21 cellular contexts compared by ENCODE assay signal in genomic region chr2:150449856-150450255, GRCh38. TPM values are rescaled to one million over a fixed set of nuclear protein-coding genes. Genes with fewer than 3 reads are reported as not detected.
DNase-seq lines count a peak whose midpoint lies in the region; FAIRE-seq and TF ChIP-seq lines count a peak whose summit lies in the region.
"Had no signal": no experiment of that assay in that cellular context is flagged by ENCODE, and none has a peak within 500 bp of the region (broad histone marks: within the 10 kb centered on the region; RNA-seq: fewer than 3 reads in every experiment).

No MANE protein-coding gene starts in this region.

- no peak for TF ChIP-seq RAD21 in Ishikawa (IDR thresholded peaks at IDR 0.05; ENCODE audit: low read depth)

- H3K9ac ChIP-seq in keratinocyte (ENCODE audit: control insufficient read depth, extremely low read depth, insufficient read depth, low read length) (no peak overlapping the region), GM23248 (no peak overlapping the region)

- DNase-seq in NCI-H748 (lab: John Stamatoyannopoulos, UW; ENCODE audit: unreplicated experiment) (peak; percentile 42), NCI-H748 treated with DMSO at 0.1 percent for 48 hours (lab: John Stamatoyannopoulos, UW) (no peak), SW480 (ENCODE audit: low spot score) (peak; percentile 6), keratinocyte (ENCODE audit: low read depth, low spot score) (no peak), GM23248 (no peak), medulla oblongata (ENCODE audit: extremely low spot score) (no peak)
- DNase-seq in activated CD8-positive, alpha-beta memory T cell treated with anti-CD3 and anti-CD28 coated beads, Interleukin-2, amount 50 U/mL, for 48 hours = no peak
- DNase-seq: activated B cell treated with CpG ODN at 0.5 μM for 24 hours; activated CD4-positive, alpha-beta T cell treated with anti-CD3 and anti-CD28 coated beads, Interleukin-2, amount 50 U/mL, for 48 hours; activated gamma-delta T cell treated with Interleukin-2 at 50 U/mL for 16 hours; H7; KBM-7; NCI-H1694 treated with DMSO at 0.1 percent for 48 hours; NCI-H2227 treated with DMSO at 0.1 percent for 48 hours; NK-92 treated with Interleukin-12 subunit alpha and Interleukin-12 subunit beta, amount 100 ng/mL, for 24 hours; sigmoid colon; stimulated activated CD8-positive, alpha-beta memory T cell treated with anti-CD3 and anti-CD28 coated beads, Interleukin-4, amount 100 ng/mL, for 48 hours; T-helper 9 cell; upper lobe of right lung had no signal

- no peaks in the 10 kb centered on the region for H4K20me1 ChIP-seq in keratinocyte (ENCODE audit: control insufficient read depth, extremely low read depth, insufficient read depth, low read length)
- no peaks in the 10 kb centered on the region for H4K20me1 ChIP-seq in GM23248 (ENCODE audit: insufficient read depth)

- H3K79me2 ChIP-seq in keratinocyte (ENCODE audit: control insufficient read depth, insufficient read depth, low read length) = no peaks in the 10 kb centered on the region
- H3K79me2 ChIP-seq in GM23248 (ENCODE audit: insufficient read depth) = no peaks in the 10 kb centered on the region

- no peaks in the 10 kb centered on the region for H3K36me3 ChIP-seq in keratinocyte (ENCODE audit: control insufficient read depth in 2 of 2, extremely low read depth in 1 of 2, insufficient read depth in 2 of 2, low read length in 2 of 2)
- H3K36me3 ChIP-seq in GM23248 (ENCODE audit: low read depth) = no peaks in the 10 kb centered on the region
- H3K36me3 ChIP-seq: sigmoid colon, upper lobe of right lung had no signal

- H3K9me1 ChIP-seq in keratinocyte (ENCODE audit: control insufficient read depth, extremely low read depth, insufficient read depth, low read length) = no peaks in the 10 kb centered on the region

- WGBS in GM23248 (ENCODE audit: low coverage in 1 of 2, low lambda C conversion rate in 2 of 2, missing lambda C conversion rate in 2 of 2), 2 experiments = 64 to 69% methylated on average over 3 of the region's 3 CpGs

- H3K4me1 ChIP-seq in keratinocyte (ENCODE audit: control insufficient read depth, extremely low read depth, insufficient read depth, low read length) (peaks cover 13% of the 10 kb centered on the region), GM23248 (ENCODE audit: insufficient read depth) (no peaks in the 10 kb centered on the region)
- H3K4me1 ChIP-seq: sigmoid colon, upper lobe of right lung had no signal

- H3K4me3 ChIP-seq in keratinocyte (ENCODE audit: control insufficient read depth in 2 of 3, extremely low read depth in 1 of 3, insufficient read depth in 2 of 3, low read depth in 1 of 3, low read length in 3 of 3) (peak overlapping the region in 1 of 3 experiments; percentile 2), GM23248 (no peak overlapping the region)
- H3K4me3 ChIP-seq: coronary artery, sigmoid colon, upper lobe of right lung had no signal

- peak overlapping the region; percentile 61 for H3K4me2 ChIP-seq in keratinocyte (ENCODE audit: control insufficient read depth, extremely low read depth, insufficient read depth, low read depth, low read length)
- no peak overlapping the region for H3K4me2 ChIP-seq in GM23248 (ENCODE audit: unreplicated experiment)

- FAIRE-seq in keratinocyte (lab: Jason Lieb, UNC) = peak; percentile 85

- H3K27ac ChIP-seq in keratinocyte (ENCODE audit: control insufficient read depth, insufficient read depth, low read length) = no peak overlapping the region
- no peak overlapping the region for H3K27ac ChIP-seq in GM23248
- H3K27ac ChIP-seq: coronary artery, sigmoid colon, upper lobe of right lung had no signal

- dilution Hi-C loops in keratinocyte (cut with MboI; ENCODE audit: extremely low pct_ligation_motif_present, low sequenced_read_pairs) = no loop called here

- no peaks in the 10 kb centered on the region for H3F3A ChIP-seq in GM23248 (ENCODE audit: insufficient read depth)

- H3K27me3 ChIP-seq in keratinocyte (ENCODE audit: control insufficient read depth, extremely low read depth, insufficient read depth, low read length) = no peaks in the 10 kb centered on the region
- H3K27me3 ChIP-seq in GM23248 (replicated peaks; ENCODE audit: insufficient read depth) = no peaks in the 10 kb centered on the region
- H3K27me3 ChIP-seq: sigmoid colon, upper lobe of right lung had no signal

- no peaks in the 10 kb centered on the region for H3K9me2 ChIP-seq in GM23248 (ENCODE audit: insufficient read depth)

- TF ChIP-seq EP300 in Ishikawa (IDR thresholded peaks at IDR 0.05; ENCODE audit: borderline replicate concordance) = peak; percentile 65; the same call in 1 of the 2 replicates

- H3K9me3 ChIP-seq in keratinocyte (ENCODE audit: control insufficient read depth, low read depth, low read length) (no peaks in the 10 kb centered on the region), GM23248 (ENCODE audit: low read depth) (no peaks in the 10 kb centered on the region)
- H3K9me3 ChIP-seq: sigmoid colon, upper lobe of right lung had no signal

- in situ Hi-C loops in GM23248 (cut with MboI) = no loop called here

- TF ChIP-seq CTCF in keratinocyte (optimal IDR thresholded peaks at IDR 0.05 in 1 of 3, IDR thresholded peaks at IDR 0.05 in 1 of 3, conservative IDR thresholded peaks at IDR 0.05 in 1 of 3; ENCODE audit: extremely low read depth in 1 of 3, insufficient read depth in 2 of 3, low read length in 3 of 3) = no peak

- H2AFZ ChIP-seq in keratinocyte (ENCODE audit: control insufficient read depth, low read length) (no peak overlapping the region), GM23248 (no peak overlapping the region)

TF ChIP-seq in Ishikawa, 13 proteins besides CTCF, POLR2A, EP300 and RAD21:
- no peak for TF ChIP-seq TAF1 (IDR thresholded peaks at IDR 0.05; ENCODE audit: low read depth)
- no peak for TF ChIP-seq MAX (IDR thresholded peaks at IDR 0.05)
- TF ChIP-seq TEAD4 (IDR thresholded peaks at IDR 0.05) = peak; percentile 46
- no peak for TF ChIP-seq CREB1 (IDR thresholded peaks at IDR 0.05; ENCODE audit: low read depth)
- no peak for TF ChIP-seq YY1 (IDR thresholded peaks at IDR 0.05; ENCODE audit: low read depth)
- TF ChIP-seq TCF12 (IDR thresholded peaks at IDR 0.05; ENCODE audit: low read depth) = 0 out of 2 replicates have a peak, but pooled peaks have one; percentile 42
- TF ChIP-seq ZBTB7A (IDR thresholded peaks at IDR 0.05; ENCODE audit: low read depth) = no peak
- peak; percentile 86 for TF ChIP-seq NFIC (IDR thresholded peaks at IDR 0.05)
- TF ChIP-seq EGR1 (IDR thresholded peaks at IDR 0.05) = no peak
- no peak for TF ChIP-seq FOXM1 (IDR thresholded peaks at IDR 0.05; ENCODE audit: borderline replicate concordance, low read depth)
- no peak for TF ChIP-seq REST (IDR thresholded peaks at IDR 0.05; ENCODE audit: low read depth)
- TF ChIP-seq, protein P1, sequence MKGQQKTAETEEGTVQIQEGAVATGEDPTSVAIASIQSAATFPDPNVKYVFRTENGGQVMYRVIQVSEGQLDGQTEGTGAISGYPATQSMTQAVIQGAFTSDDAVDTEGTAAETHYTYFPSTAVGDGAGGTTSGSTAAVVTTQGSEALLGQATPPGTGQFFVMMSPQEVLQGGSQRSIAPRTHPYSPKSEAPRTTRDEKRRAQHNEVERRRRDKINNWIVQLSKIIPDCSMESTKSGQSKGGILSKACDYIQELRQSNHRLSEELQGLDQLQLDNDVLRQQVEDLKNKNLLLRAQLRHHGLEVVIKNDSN (IDR thresholded peaks at IDR 0.05) = no peak
- TF ChIP-seq CEBPB (IDR thresholded peaks at IDR 0.05) = no peak

RNA-seq across cellular contexts. Expression of gene RND3, which starts 37.6 kb away (rescaled TPM):
- polyA plus RNA-seq in keratinocyte (73.4 to 298 TPM (median 202 TPM) in 3 replicates), GM23248 (2016; fragmentation: Nextera tagmentation; extraction: Ambion mirVana) (198 and 199 TPM in 2 replicates)
- polyA plus RNA-seq in keratinocyte (2011; ENCODE audit: low read depth) = 1,211 TPM
- 95.0 and 179 TPM in 2 replicates for polyA plus RNA-seq in keratinocyte (2011; cell fraction: cytosol; rRNA removed)
- polyA plus RNA-seq in keratinocyte (2011; cell fraction: nucleus; rRNA removed) = 415 and 426 TPM in 2 replicates
- 72.3 and 220 TPM in 2 replicates for polyA plus RNA-seq in keratinocyte (2012; ENCODE audit: low replicate concordance)
- 78.5 to 330 TPM (median 235 TPM) in 3 replicates for polyA minus RNA-seq in keratinocyte
- polyA minus RNA-seq in keratinocyte (2011; cell fraction: cytosol; rRNA and poly(A)+ RNA removed) = 71.2 TPM
- 124 and 484 TPM in 2 replicates for polyA minus RNA-seq in keratinocyte (2011; cell fraction: nucleus; rRNA and poly(A)+ RNA removed)
- total RNA-seq in GM23248 (2014; rRNA removed; shearing (Covaris generic)) = 244 and 271 TPM in 2 replicates
- total RNA-seq: activated B cell treated with CpG ODN at 0.5 μM for 24 hours had no signal

Comparison
In these comparisons a context has a peak if more than half of its experiments do, and no peak if none do; other contexts are left out.
1. DNase-seq: peak in NCI-H748 (single experiment) and SW480 (single experiment); none in NCI-H748 treated with DMSO at 0.1 percent for 48 hours (single experiment), keratinocyte (single experiment), activated CD8-positive, alpha-beta memory T cell treated with anti-CD3 and anti-CD28 coated beads, Interleukin-2, amount 50 U/mL, for 48 hours (single experiment), GM23248 (single experiment) and medulla oblongata (single experiment).